ENCODE assay signal across 23 cellular contexts in the genomic region with DNA sequence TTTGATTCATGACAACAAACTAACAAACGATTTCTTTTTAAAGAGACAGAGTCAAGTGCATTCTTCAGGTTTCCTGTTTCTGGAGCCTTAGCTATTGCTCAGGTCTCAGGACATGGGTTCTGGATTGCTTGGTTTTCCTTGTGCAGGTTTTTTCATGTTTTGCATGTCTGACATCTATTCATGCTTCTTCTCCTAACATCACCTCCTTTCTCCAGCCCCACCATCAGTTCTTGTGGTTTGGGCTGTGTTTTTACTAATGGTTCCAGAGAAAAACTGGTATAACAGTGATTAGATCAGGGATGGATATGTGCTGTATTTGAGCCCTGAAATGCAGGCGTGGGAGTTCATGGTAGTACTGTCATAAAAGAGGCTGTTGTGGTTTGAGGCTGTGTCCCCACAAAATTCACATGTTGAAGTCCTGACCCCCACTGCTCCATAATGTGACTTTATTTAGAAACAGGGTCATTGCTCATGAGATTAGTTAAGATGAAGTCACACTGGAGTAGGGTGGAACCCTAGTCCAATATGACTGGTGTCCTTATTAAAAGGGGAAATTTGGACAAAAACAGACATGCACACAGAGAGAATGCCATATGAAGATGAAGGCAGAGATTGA.
"Had no signal": no experiment of that assay in that cellular context is flagged by ENCODE, and none has a peak within 500 bp of the region (broad histone marks: within the 10 kb centered on the region; RNA-seq: fewer than 3 reads in every experiment).

No MANE protein-coding gene starts in this region.

- H3K36me3 Mint-ChIP-seq: activated CD4-positive, alpha-beta memory T cell treated with anti-CD3 and anti-CD28 coated beads for 36 hours; activated naive CD4-positive, alpha-beta T cell treated with anti-CD3 and anti-CD28 coated beads, Interleukin-2, amount 10 ng/mL, durations not matched to agents 7 days and 5 days; memory B cell; type B pancreatic cell had no signal

- H3K36me3 ChIP-seq: cardiac muscle cell, gastroesophageal sphincter, left lung, thoracic aorta had no signal

- H3K27me3 Mint-ChIP-seq: activated naive CD4-positive, alpha-beta T cell treated with anti-CD3 and anti-CD28 coated beads, Interleukin-2, amount 10 ng/mL, durations not matched to agents 7 days and 5 days; memory B cell had no signal

- H3K27me3 ChIP-seq: cardiac muscle cell, gastroesophageal sphincter, left lung had no signal

- H3K4me1 ChIP-seq: gastroesophageal sphincter, left lung had no signal

- H3K27ac Mint-ChIP-seq: activated CD4-positive, alpha-beta memory T cell treated with anti-CD3 and anti-CD28 coated beads for 36 hours; activated naive CD4-positive, alpha-beta T cell treated with anti-CD3 and anti-CD28 coated beads, Interleukin-2, amount 10 ng/mL, durations not matched to agents 7 days and 5 days; memory B cell; type B pancreatic cell had no signal

- H3K9me3 ChIP-seq: gastroesophageal sphincter, left lung, thoracic aorta had no signal

- DNase-seq: activated CD4-positive, alpha-beta memory T cell treated with anti-CD3 and anti-CD28 coated beads for 36 hours; activated CD4-positive, alpha-beta T cell treated with anti-CD3 and anti-CD28 coated beads for 48 hours; activated effector memory CD4-positive, alpha-beta T cell treated with Interleukin-2 at 50 U/mL for 16 hours; activated naive CD4-positive, alpha-beta T cell treated with anti-CD3 and anti-CD28 coated beads, Interleukin-2, amount 10 ng/mL, durations not matched to agents 7 days and 5 days; activated T-cell treated with anti-CD3 and anti-CD28 coated beads, Interleukin-2, amount 50 U/mL, for 48 hours; amygdala; dermis blood vessel endothelial cell; effector CD8-positive, alpha-beta T cell; islet precursor cell; left lung; posterior cingulate gyrus; stimulated activated CD4-positive, alpha-beta T cell treated with anti-CD3 and anti-CD28 coated beads, Interleukin-2, amount 100 ng/mL, for 48 hours; stimulated activated CD8-positive, alpha-beta memory T cell treated with anti-CD3 and anti-CD28 coated beads, Interleukin-4, amount 100 ng/mL, for 48 hours; stimulated activated naive CD4-positive, alpha-beta T cell had no signal

- H3K4me1 Mint-ChIP-seq: activated naive CD4-positive, alpha-beta T cell treated with anti-CD3 and anti-CD28 coated beads, Interleukin-2, amount 10 ng/mL, durations not matched to agents 7 days and 5 days; memory B cell had no signal

- H3K4me3 ChIP-seq: cardiac muscle cell, gastroesophageal sphincter, left lung, thoracic aorta had no signal

- H3K9me3 Mint-ChIP-seq: activated CD4-positive, alpha-beta memory T cell treated with anti-CD3 and anti-CD28 coated beads for 36 hours; activated naive CD4-positive, alpha-beta T cell treated with anti-CD3 and anti-CD28 coated beads, Interleukin-2, amount 10 ng/mL, durations not matched to agents 7 days and 5 days; memory B cell had no signal

- ATAC-seq: esophagus mucosa, gastroesophageal sphincter, left lung, sciatic nerve, SK-N-SH treated with all-trans-retinoic acid at 6 μM for 48 hours had no signal

- H3K27ac ChIP-seq: cardiac muscle cell, gastroesophageal sphincter, left lung, thoracic aorta had no signal

- H3K4me3 Mint-ChIP-seq: activated CD4-positive, alpha-beta memory T cell treated with anti-CD3 and anti-CD28 coated beads for 36 hours; activated naive CD4-positive, alpha-beta T cell treated with anti-CD3 and anti-CD28 coated beads, Interleukin-2, amount 10 ng/mL, durations not matched to agents 7 days and 5 days; memory B cell; neural crest cell; type B pancreatic cell had no signal
